1 cellular context compared by ENCODE assay signal in the genomic region with DNA sequence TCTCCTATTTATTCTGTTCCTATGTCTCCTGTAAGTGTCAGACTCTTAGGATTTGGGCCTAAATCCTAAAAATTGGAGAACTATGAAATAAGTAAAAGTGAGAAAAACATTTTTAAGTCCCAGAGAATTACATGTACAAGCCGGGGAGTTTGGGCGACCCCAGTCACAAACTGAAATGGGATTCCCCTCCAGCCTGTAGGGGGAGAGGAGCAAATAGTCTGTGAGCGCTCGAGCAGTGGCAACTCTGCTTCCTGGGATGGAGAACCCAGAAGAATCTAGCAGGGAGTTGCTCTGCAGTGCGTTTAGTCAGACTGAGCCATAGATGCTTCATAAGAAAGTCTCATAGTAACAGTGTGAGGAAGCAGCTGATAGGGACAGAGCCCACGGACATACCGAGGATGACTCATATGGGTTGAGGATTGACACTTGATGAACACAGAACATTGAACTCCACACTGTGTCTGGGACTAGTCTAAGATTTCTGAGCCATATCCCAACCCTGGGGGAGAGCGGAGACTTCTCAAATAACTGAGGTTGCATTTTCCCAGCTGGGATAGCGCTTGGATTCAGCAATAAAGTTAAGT.
TF ChIP-seq lines count a peak whose summit lies in the region.

No MANE protein-coding gene starts in this region.

TF ChIP-seq in GM23338, 12 proteins besides CTCF, POLR2A, EP300 and RAD21 (continued from another document):
- TF ChIP-seq, protein P1, sequence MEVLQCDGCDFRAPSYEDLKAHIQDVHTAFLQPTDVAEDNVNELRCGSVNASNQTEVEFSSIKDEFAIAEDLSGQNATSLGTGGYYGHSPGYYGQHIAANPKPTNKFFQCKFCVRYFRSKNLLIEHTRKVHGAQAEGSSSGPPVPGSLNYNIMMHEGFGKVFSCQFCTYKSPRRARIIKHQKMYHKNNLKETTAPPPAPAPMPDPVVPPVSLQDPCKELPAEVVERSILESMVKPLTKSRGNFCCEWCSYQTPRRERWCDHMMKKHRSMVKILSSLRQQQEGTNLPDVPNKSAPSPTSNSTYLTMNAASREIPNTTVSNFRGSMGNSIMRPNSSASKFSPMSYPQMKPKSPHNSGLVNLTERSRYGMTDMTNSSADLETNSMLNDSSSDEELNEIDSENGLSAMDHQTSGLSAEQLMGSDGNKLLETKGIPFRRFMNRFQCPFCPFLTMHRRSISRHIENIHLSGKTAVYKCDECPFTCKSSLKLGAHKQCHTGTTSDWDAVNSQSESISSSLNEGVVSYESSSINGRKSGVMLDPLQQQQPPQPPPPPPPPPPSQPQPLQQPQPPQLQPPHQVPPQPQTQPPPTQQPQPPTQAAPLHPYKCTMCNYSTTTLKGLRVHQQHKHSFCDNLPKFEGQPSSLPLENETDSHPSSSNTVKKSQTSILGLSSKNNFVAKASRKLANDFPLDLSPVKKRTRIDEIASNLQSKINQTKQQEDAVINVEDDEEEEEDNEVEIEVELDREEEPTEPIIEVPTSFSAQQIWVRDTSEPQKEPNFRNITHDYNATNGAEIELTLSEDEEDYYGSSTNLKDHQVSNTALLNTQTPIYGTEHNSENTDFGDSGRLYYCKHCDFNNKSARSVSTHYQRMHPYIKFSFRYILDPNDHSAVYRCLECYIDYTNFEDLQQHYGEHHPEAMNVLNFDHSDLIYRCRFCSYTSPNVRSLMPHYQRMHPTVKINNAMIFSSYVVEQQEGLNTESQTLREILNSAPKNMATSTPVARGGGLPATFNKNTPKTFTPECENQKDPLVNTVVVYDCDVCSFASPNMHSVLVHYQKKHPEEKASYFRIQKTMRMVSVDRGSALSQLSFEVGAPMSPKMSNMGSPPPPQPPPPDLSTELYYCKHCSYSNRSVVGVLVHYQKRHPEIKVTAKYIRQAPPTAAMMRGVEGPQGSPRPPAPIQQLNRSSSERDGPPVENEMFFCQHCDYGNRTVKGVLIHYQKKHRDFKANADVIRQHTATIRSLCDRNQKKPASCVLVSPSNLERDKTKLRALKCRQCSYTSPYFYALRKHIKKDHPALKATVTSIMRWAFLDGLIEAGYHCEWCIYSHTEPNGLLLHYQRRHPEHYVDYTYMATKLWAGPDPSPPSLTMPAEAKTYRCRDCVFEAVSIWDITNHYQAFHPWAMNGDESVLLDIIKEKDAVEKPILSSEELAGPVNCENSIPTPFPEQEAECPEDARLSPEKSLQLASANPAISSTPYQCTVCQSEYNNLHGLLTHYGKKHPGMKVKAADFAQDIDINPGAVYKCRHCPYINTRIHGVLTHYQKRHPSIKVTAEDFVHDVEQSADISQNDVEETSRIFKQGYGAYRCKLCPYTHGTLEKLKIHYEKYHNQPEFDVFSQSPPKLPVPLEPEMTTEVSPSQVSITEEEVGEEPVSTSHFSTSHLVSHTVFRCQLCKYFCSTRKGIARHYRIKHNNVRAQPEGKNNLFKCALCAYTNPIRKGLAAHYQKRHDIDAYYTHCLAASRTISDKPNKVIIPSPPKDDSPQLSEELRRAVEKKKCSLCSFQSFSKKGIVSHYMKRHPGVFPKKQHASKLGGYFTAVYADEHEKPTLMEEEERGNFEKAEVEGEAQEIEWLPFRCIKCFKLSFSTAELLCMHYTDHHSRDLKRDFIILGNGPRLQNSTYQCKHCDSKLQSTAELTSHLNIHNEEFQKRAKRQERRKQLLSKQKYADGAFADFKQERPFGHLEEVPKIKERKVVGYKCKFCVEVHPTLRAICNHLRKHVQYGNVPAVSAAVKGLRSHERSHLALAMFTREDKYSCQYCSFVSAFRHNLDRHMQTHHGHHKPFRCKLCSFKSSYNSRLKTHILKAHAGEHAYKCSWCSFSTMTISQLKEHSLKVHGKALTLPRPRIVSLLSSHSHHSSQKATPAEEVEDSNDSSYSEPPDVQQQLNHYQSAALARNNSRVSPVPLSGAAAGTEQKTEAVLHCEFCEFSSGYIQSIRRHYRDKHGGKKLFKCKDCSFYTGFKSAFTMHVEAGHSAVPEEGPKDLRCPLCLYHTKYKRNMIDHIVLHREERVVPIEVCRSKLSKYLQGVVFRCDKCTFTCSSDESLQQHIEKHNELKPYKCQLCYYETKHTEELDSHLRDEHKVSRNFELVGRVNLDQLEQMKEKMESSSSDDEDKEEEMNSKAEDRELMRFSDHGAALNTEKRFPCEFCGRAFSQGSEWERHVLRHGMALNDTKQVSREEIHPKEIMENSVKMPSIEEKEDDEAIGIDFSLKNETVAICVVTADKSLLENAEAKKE (CRISPR knock-in tag; IDR thresholded peaks at IDR 0.05) = no peak
- TF ChIP-seq CREB1 (CRISPR knock-in tag; IDR thresholded peaks at IDR 0.05; ENCODE audit: low read depth) (no peak), ZNF114 (CRISPR knock-in tag; IDR thresholded peaks at IDR 0.05) (no peak), ZNF331 (CRISPR knock-in tag; IDR thresholded peaks at IDR 0.05; ENCODE audit: low read depth) (no peak), NANOG (IDR thresholded peaks at IDR 0.05; ENCODE audit: borderline replicate concordance) (no peak), EZH2 (IDR thresholded peaks at IDR 0.05; ENCODE audit: low read depth, unreplicated experiment) (no peak)
- TF ChIP-seq, protein P2, sequence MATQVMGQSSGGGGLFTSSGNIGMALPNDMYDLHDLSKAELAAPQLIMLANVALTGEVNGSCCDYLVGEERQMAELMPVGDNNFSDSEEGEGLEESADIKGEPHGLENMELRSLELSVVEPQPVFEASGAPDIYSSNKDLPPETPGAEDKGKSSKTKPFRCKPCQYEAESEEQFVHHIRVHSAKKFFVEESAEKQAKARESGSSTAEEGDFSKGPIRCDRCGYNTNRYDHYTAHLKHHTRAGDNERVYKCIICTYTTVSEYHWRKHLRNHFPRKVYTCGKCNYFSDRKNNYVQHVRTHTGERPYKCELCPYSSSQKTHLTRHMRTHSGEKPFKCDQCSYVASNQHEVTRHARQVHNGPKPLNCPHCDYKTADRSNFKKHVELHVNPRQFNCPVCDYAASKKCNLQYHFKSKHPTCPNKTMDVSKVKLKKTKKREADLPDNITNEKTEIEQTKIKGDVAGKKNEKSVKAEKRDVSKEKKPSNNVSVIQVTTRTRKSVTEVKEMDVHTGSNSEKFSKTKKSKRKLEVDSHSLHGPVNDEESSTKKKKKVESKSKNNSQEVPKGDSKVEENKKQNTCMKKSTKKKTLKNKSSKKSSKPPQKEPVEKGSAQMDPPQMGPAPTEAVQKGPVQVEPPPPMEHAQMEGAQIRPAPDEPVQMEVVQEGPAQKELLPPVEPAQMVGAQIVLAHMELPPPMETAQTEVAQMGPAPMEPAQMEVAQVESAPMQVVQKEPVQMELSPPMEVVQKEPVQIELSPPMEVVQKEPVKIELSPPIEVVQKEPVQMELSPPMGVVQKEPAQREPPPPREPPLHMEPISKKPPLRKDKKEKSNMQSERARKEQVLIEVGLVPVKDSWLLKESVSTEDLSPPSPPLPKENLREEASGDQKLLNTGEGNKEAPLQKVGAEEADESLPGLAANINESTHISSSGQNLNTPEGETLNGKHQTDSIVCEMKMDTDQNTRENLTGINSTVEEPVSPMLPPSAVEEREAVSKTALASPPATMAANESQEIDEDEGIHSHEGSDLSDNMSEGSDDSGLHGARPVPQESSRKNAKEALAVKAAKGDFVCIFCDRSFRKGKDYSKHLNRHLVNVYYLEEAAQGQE (IDR thresholded peaks at IDR 0.05; ENCODE audit: unreplicated experiment) = no peak
